8 cellular contexts compared by ENCODE assay signal in the genomic region with DNA sequence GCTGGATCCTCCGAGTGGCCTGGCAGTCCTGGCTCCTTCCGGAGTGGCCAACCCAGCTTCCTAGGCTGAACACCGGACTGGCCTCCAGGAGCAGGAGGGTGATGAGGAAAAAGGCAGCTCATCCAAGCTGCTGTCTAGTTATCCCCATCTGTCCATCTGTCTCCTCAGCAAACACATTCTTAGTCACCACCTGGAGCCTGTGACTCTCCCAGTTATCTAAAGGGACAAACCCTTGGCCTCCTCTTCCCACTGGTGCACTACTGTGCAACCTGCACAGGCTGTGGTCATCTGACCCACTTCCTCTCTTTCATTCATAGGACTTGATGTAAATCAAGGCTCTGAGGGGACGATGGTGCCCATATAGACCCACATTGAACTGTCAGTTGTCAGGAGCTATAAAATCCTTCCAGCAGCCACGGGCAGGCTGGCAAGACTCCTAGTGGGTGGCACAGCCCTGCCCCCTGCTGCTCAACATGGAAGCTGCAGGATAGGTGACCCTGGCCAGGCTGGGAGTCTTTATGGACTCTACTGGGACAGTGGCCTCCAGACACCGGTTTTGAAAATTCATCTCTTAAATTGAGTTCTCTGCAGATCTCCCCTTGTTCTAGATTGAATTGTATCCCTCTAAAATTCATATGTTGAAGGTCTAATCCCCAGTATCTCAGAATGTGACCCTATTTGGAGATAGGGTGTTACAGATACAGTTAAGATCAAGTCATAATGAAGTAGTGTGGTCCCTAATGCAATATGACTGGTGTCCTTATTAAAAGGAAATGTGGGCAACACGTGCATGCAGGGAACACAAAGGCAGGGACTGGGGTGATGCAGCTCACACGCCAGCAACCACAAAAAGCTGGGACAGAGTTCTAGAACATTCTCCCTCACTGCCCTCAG. TPM values are rescaled to one million over a fixed set of nuclear protein-coding genes. Genes with fewer than 3 reads are reported as not detected.
DNase-seq lines count a peak whose midpoint lies in the region; ATAC-seq and TF ChIP-seq lines count a peak whose summit lies in the region.

No MANE protein-coding gene starts in this region.

- H3K4me1 Mint-ChIP-seq in T-cell = peaks cover 6 to 11% (median 9%) of the 10 kb centered on the region in 3 donors
- H3K4me1 Mint-ChIP-seq in activated naive CD8-positive, alpha-beta T cell treated with anti-CD3 and anti-CD28 coated beads, Interleukin-2, amount 10 ng/mL, durations not matched to agents 7 days and 5 days = peaks cover 7% of the 10 kb centered on the region

- peaks cover 0 to 9% (median 0%) of the 10 kb centered on the region in 11 donors for H3K9me3 ChIP-seq in heart right ventricle

- ATAC-seq in T-cell (replicated peaks in 1 of 4) (peak; percentile 94 to 98 (median 97)), heart right ventricle (peak; percentile 74 to 89 (median 84)), GM19455 (IDR thresholded peaks at IDR 0.05; ENCODE audit: unreplicated experiment) (no peak)
- ATAC-seq in activated naive CD8-positive, alpha-beta T cell treated with anti-CD3 and anti-CD28 coated beads, Interleukin-2, amount 10 ng/mL, durations not matched to agents 7 days and 5 days (ENCODE audit: low read depth) = peak; percentile 95

- peak; percentile 68 for DNase-seq in EL
- DNase-seq in HCEC 1CT = peak; percentile 54
- peak; percentile 51 for DNase-seq in NCI-H1105 (lab: John Stamatoyannopoulos, UW)
- peak; percentile 59 to 86 (median 80) for DNase-seq in T-cell
- peak; percentile 85 for DNase-seq in activated naive CD8-positive, alpha-beta T cell treated with anti-CD3 and anti-CD28 coated beads, Interleukin-2, amount 10 ng/mL, durations not matched to agents 7 days and 5 days
- peak; percentile 63 to 75 for DNase-seq in heart right ventricle
- DNase-seq in retina = peak; percentile 83

- H3K9me3 Mint-ChIP-seq in T-cell = no peaks in the 10 kb centered on the region
- no peaks in the 10 kb centered on the region for H3K9me3 Mint-ChIP-seq in activated naive CD8-positive, alpha-beta T cell treated with anti-CD3 and anti-CD28 coated beads, Interleukin-2, amount 10 ng/mL, durations not matched to agents 7 days and 5 days

- H3K4me3 ChIP-seq in heart right ventricle = no peak overlapping the region

- CTCF ChIA-PET in T-cell (lab: Charles Lee) = interaction anchor here (0.5 to 5.8 kb wide), 28 partner anchors 11 to 182 kb away, joined by 3 to 128 read pairs (median 6); a partner anchor contains a TSS

- H3K4me1 ChIP-seq in heart right ventricle = peaks cover 0 to 20% (median 0%) of the 10 kb centered on the region in 9 donors

- WGBS in heart right ventricle, 2 donors = 53 to 55% methylated on average over 8 of the region's 8 CpGs

- H3K4me3 Mint-ChIP-seq in T-cell = no peak overlapping the region
- H3K4me3 Mint-ChIP-seq in activated naive CD8-positive, alpha-beta T cell treated with anti-CD3 and anti-CD28 coated beads, Interleukin-2, amount 10 ng/mL, durations not matched to agents 7 days and 5 days = no peak overlapping the region

- H3K27ac Mint-ChIP-seq in T-cell = peak overlapping the region; percentile 65 to 73
- H3K27ac Mint-ChIP-seq in activated naive CD8-positive, alpha-beta T cell treated with anti-CD3 and anti-CD28 coated beads, Interleukin-2, amount 10 ng/mL, durations not matched to agents 7 days and 5 days = peak overlapping the region; percentile 18

- no peak overlapping the region for H3K27ac ChIP-seq in heart right ventricle

- TF ChIP-seq CTCF in heart right ventricle (IDR thresholded peaks at IDR 0.05) = peak; percentile 73 to 96 (median 92)

- no peaks in the 10 kb centered on the region for H3K36me3 ChIP-seq in heart right ventricle

- intact Hi-C loops in heart right ventricle (cut with DNase I) = loop anchor here in 4 of 10 donors (2.0 to 10.0 kb wide), 3 partner anchors 36 to 150 kb away; a partner anchor contains a TSS

- POLR2A ChIA-PET in T-cell (lab: Charles Lee) = interaction anchor here (0.6 to 2.5 kb wide), 3 partner anchors 27 to 36 kb away, joined by 3 to 14 read pairs (median 11); a partner anchor contains a TSS
- POLR2A ChIA-PET in activated naive CD8-positive, alpha-beta T cell treated with anti-CD3 and anti-CD28 coated beads, Interleukin-2, amount 10 ng/mL, durations not matched to agents 7 days and 5 days (lab: Charles Lee) = interaction anchor here (1.0 to 3.8 kb wide), 6 partner anchors 11 to 182 kb away, joined by 3 to 63 read pairs (median 6); a partner anchor contains a TSS

- no peaks in the 10 kb centered on the region for H3K27me3 ChIP-seq in heart right ventricle

- H3K27me3 Mint-ChIP-seq in T-cell = no peaks in the 10 kb centered on the region
- no peaks in the 10 kb centered on the region for H3K27me3 Mint-ChIP-seq in activated naive CD8-positive, alpha-beta T cell treated with anti-CD3 and anti-CD28 coated beads, Interleukin-2, amount 10 ng/mL, durations not matched to agents 7 days and 5 days

- H3K36me3 Mint-ChIP-seq in T-cell = no peaks in the 10 kb centered on the region
- no peaks in the 10 kb centered on the region for H3K36me3 Mint-ChIP-seq in activated naive CD8-positive, alpha-beta T cell treated with anti-CD3 and anti-CD28 coated beads, Interleukin-2, amount 10 ng/mL, durations not matched to agents 7 days and 5 days

RNA-seq across cellular contexts. Expression of a gene that starts 29.3 kb away (rescaled TPM):
- total RNA-seq in T-cell = 100 to 1,000 TPM in 2 of 5 donors, 10 to 100 TPM in 3; 37.2 to 437 (median 54.0) TPM
- 10 to 100 TPM; 47.7 to 50.2 TPM for total RNA-seq in activated naive CD8-positive, alpha-beta T cell treated with anti-CD3 and anti-CD28 coated beads, Interleukin-2, amount 10 ng/mL, durations not matched to agents 7 days and 5 days
- total RNA-seq in heart right ventricle = 1 to 10 TPM in 9 of 10 donors, under 1 TPM in 1; 0.61 to 6.8 (median 2.5) TPM
- polyA plus RNA-seq in heart right ventricle = 10 to 100 TPM in 1 of 2 donors, 1 to 10 TPM in 1; 2.9 to 29.1 TPM

RNA-seq across cellular contexts. Expression of a gene that starts 34.1 kb away (rescaled TPM):
- total RNA-seq in T-cell (10 to 100 TPM; 65.0 to 95.3 (median 84.4) TPM), heart right ventricle (100 to 1,000 TPM; 138 to 397 (median 191) TPM)
- 100 to 1,000 TPM; 105 to 114 TPM for total RNA-seq in activated naive CD8-positive, alpha-beta T cell treated with anti-CD3 and anti-CD28 coated beads, Interleukin-2, amount 10 ng/mL, durations not matched to agents 7 days and 5 days
- polyA plus RNA-seq in heart right ventricle = 100 to 1,000 TPM in 1 of 2 donors, 10 to 100 TPM in 1; 50.8 to 312 TPM

RNA-seq across cellular contexts. Expression of a gene that starts 36.2 kb away (rescaled TPM):
- total RNA-seq in T-cell (10 to 100 TPM in 1 of 5 donors, 1 to 10 TPM in 4; 1.2 to 10.4 (median 1.4) TPM), heart right ventricle (not detected)
- total RNA-seq in activated naive CD8-positive, alpha-beta T cell treated with anti-CD3 and anti-CD28 coated beads, Interleukin-2, amount 10 ng/mL, durations not matched to agents 7 days and 5 days = 10 to 100 TPM; 12.2 to 14.7 TPM
- polyA plus RNA-seq in heart right ventricle = under 1 TPM in 1 of 2 donors, not detected in 1; 0.16 TPM

RNA-seq across cellular contexts. Expression of a gene that starts 58.1 kb away (rescaled TPM):
- total RNA-seq in T-cell = under 1 TPM; 0.13 to 0.77 (median 0.18) TPM
- total RNA-seq in activated naive CD8-positive, alpha-beta T cell treated with anti-CD3 and anti-CD28 coated beads, Interleukin-2, amount 10 ng/mL, durations not matched to agents 7 days and 5 days = under 1 TPM; 0.17 to 0.26 TPM
- total RNA-seq in heart right ventricle = 1 to 10 TPM; 1.5 to 7.3 (median 3.4) TPM
- polyA plus RNA-seq in heart right ventricle = 1 to 10 TPM; 1.9 to 5.2 TPM

Comparison
In these comparisons a context has a peak if more than half of its experiments do, and no peak if none do; other contexts are left out.
1. RNA of a gene that starts 29.3 kb away (total RNA-seq): 37.2 to 437 TPM in T-cell and 47.7 to 50.2 TPM in activated naive CD8-positive, alpha-beta T cell treated with anti-CD3 and anti-CD28 coated beads, Interleukin-2, amount 10 ng/mL, durations not matched to agents 7 days and 5 days; 0.61 to 6.8 TPM in heart right ventricle; every median in the first group is over 4 times any median in the second.
2. Peak in every context shown above with its lines, with median percentiles within 50 percentile points of each other: DNase-seq.